ENCODE assay signal across 17 cellular contexts in genomic region chr15:52071570-52071969, GRCh38. TPM values are rescaled to one million over a fixed set of nuclear protein-coding genes. Genes with fewer than 3 reads are reported as not detected.
DNase-seq lines count a peak whose midpoint lies in the region; ATAC-seq, FAIRE-seq and TF ChIP-seq lines count a peak whose summit lies in the region.
"Had no signal": no experiment of that assay in that cellular context is flagged by ENCODE, and none has a peak within 500 bp of the region (broad histone marks: within the 10 kb centered on the region; RNA-seq: fewer than 3 reads in every experiment).

No MANE protein-coding gene starts in this region.

- peak overlapping the region in 1 of 2 donors; percentile 61 for H3K9ac ChIP-seq in mucosa of rectum (ENCODE audit: low read depth in 1 of 2, low read length in 2 of 2)

- WGBS in A549 (ENCODE audit: missing lambda C conversion rate): 83% methylated on average over 10 of the region's 10 CpGs
- WGBS in esophagus, 2 donors: 53 to 61% methylated on average over 10 of the region's 10 CpGs

- no peak for TF ChIP-seq POLR2A in A549 (IDR thresholded peaks at IDR 0.05; ENCODE audit: low read length)

- POLR2A ChIA-PET in A549 (lab: Yijun Ruan, JAX): no interaction called here

- H3K4me1 ChIP-seq in A549 (peaks cover 17% of the 10 kb centered on the region), esophagus (ENCODE audit: control insufficient read depth in 2 of 2, insufficient read depth in 2 of 2, low read length in 1 of 2) (no peaks in the 10 kb centered on the region), mucosa of rectum (ENCODE audit: control insufficient read depth in 2 of 2, insufficient read depth in 2 of 2, low read length in 2 of 2) (peaks cover 42 to 57% of the 10 kb centered on the region in 2 donors)

- no peaks in the 10 kb centered on the region for H3K36me3 ChIP-seq in esophagus (ENCODE audit: control insufficient read depth in 2 of 2, insufficient read depth in 2 of 2, low read length in 1 of 2)
- no peaks in the 10 kb centered on the region for H3K36me3 ChIP-seq in mucosa of rectum (ENCODE audit: control insufficient read depth in 2 of 2, insufficient read depth in 2 of 2, low read length in 2 of 2)

- no peak overlapping the region for H3K4me2 ChIP-seq in A549

- no peak for TF ChIP-seq EP300 in A549 (IDR thresholded peaks at IDR 0.05)

- ATAC-seq in A549: no peak
- no peak for ATAC-seq in HG03378 (IDR thresholded peaks at IDR 0.05; ENCODE audit: unreplicated experiment)
- ATAC-seq in HG03139 (IDR thresholded peaks at IDR 0.05; ENCODE audit: unreplicated experiment): no peak

- DNase-seq in A549 (ENCODE audit: low read depth in 1 of 2, low spot score in 1 of 2): no peak
- DNase-seq in NCI-H510A treated with DMSO at 0.1 percent for 48 hours (lab: John Stamatoyannopoulos, UW): peak; percentile 16
- no peak for DNase-seq in activated CD4-positive, alpha-beta T cell treated with anti-CD3 and anti-CD28 coated beads, Interleukin-2, amount 50 U/mL, for 4 hours
- no peak for DNase-seq in NCI-H2171 (lab: John Stamatoyannopoulos, UW)
- DNase-seq: activated CD4-positive, alpha-beta T cell treated with anti-CD3 and anti-CD28 coated beads for 1 hour; activated CD8-positive, alpha-beta memory T cell treated with anti-CD3 and anti-CD28 coated beads, Interleukin-2, amount 50 U/mL, for 48 hours; activated naive CD4-positive, alpha-beta T cell treated with anti-CD3 and anti-CD28 coated beads, Interleukin-2, amount 50 U/mL, for 16 hours; CD4-positive, alpha-beta memory T cell; NCI-H2029; NCI-H82; stimulated activated CD4-positive, alpha-beta T cell treated with anti-CD3 and anti-CD28 coated beads, Interleukin-4, amount 100 ng/mL, for 24 hours had no signal

- H3K9me3 ChIP-seq in A549 (no peaks in the 10 kb centered on the region), esophagus (ENCODE audit: control insufficient read depth in 2 of 2, insufficient read depth in 1 of 2, low read depth in 1 of 2, low read length in 1 of 2) (no peaks in the 10 kb centered on the region), mucosa of rectum (ENCODE audit: control insufficient read depth in 2 of 2, low read length in 2 of 2) (no peaks in the 10 kb centered on the region)

- TF ChIP-seq CTCF in A549 (IDR thresholded peaks at IDR 0.05): no peak

- TF ChIP-seq RAD21 in A549 (conservative IDR thresholded peaks at IDR 0.05 in 1 of 2, IDR thresholded peaks at IDR 0.05 in 1 of 2): no peak

- CTCF ChIA-PET in A549 (lab: Yijun Ruan, JAX): interaction anchor here (0.7 to 7.3 kb wide), 8 partner anchors 9 to 156 kb away, joined by 3 to 89 read pairs (median 4); no protein-coding TSS in a partner anchor

- no peaks in the 10 kb centered on the region for H3K27me3 ChIP-seq in esophagus (ENCODE audit: control insufficient read depth in 1 of 2, insufficient read depth in 2 of 2, low read length in 2 of 2)
- no peaks in the 10 kb centered on the region for H3K27me3 ChIP-seq in mucosa of rectum (ENCODE audit: control insufficient read depth in 2 of 2, insufficient read depth in 2 of 2, low read length in 2 of 2)
- H3K27me3 ChIP-seq: dorsolateral prefrontal cortex had no signal

- H3K27ac ChIP-seq in A549: peak overlapping the region in 1 of 2 experiments; percentile 9; a peak in 1 of 6 replicates
- H3K27ac ChIP-seq in esophagus (ENCODE audit: low read depth in 2 of 2, low read length in 1 of 2): peak overlapping the region; percentile 83 to 88
- peak overlapping the region; percentile 54 to 77 for H3K27ac ChIP-seq in mucosa of rectum (ENCODE audit: low read depth in 2 of 2, low read length in 2 of 2)

- no peak for FAIRE-seq in A549 (lab: Jason Lieb, UNC)
- FAIRE-seq: urothelium cell line had no signal

- H3K4me3 ChIP-seq in A549: no peak overlapping the region
- H3K4me3 ChIP-seq in esophagus (ENCODE audit: low read depth in 1 of 2, low read length in 2 of 2): no peak overlapping the region
- peak overlapping the region; percentile 25 to 49 for H3K4me3 ChIP-seq in mucosa of rectum (ENCODE audit: low read length in 2 of 2)
- H3K4me3 ChIP-seq: dorsolateral prefrontal cortex had no signal

TF ChIP-seq in A549, 52 proteins besides CTCF, POLR2A, EP300 and RAD21:
- no peak for TF ChIP-seq TFCP2L1 (CRISPR knock-in tag; IDR thresholded peaks at IDR 0.05)
- no peak for TF ChIP-seq CBX8 (IDR thresholded peaks at IDR 0.05)
- 0 out of 4 replicates have a peak, but pooled peaks have one; percentile 8 to 16 for TF ChIP-seq CEBPB (IDR thresholded peaks at IDR 0.05)
- no peak for TF ChIP-seq PHF8 (IDR thresholded peaks at IDR 0.05; ENCODE audit: borderline replicate concordance, low read depth)
- no peak for TF ChIP-seq HES2 (IDR thresholded peaks at IDR 0.05)
- TF ChIP-seq JUN (IDR thresholded peaks at IDR 0.05): no peak
- TF ChIP-seq ZNF302 (CRISPR knock-in tag; IDR thresholded peaks at IDR 0.05): no peak
- no peak for TF ChIP-seq EHMT2 (IDR thresholded peaks at IDR 0.05; ENCODE audit: low read depth)

RNA-seq across cellular contexts. Expression of gene BCL2L10, which starts 41.0 kb away (rescaled TPM):
- polyA plus RNA-seq in A549 (2011; rRNA removed) (0.09 and 0.42 TPM in 2 replicates), A549 (2017; fragmentation: RNase III; extraction: RNeasy Plus Mini Kit Qiagen cat#74134 plus additional on column Dnase treatment) (0.06 to 0.08 TPM (median 0.07 TPM) in 3 replicates), esophagus (1 to 10 TPM; 5.3 to 6.7 TPM)
- 0.06 TPM in 1 of 2 replicates, not detected in the other for polyA plus RNA-seq in A549 (2012; cell fraction: cytosol; rRNA removed)
- 0.19 and 0.27 TPM in 2 replicates for polyA plus RNA-seq in A549 (2012; cell fraction: nucleus; rRNA removed)
- polyA minus RNA-seq in A549 (2011; rRNA and poly(A)+ RNA removed): not detected in 2 replicates
- polyA plus RNA-seq: CD4-positive, alpha-beta memory T cell had no signal

RNA-seq across cellular contexts. Expression of gene MAPK6, which starts 52.6 kb away (rescaled TPM):
- polyA plus RNA-seq in A549 (2011; rRNA removed): 94.7 and 126 TPM in 2 replicates
- 15.3 and 16.6 TPM in 2 replicates for polyA plus RNA-seq in A549 (2012; cell fraction: cytosol; rRNA removed)
- 5.6 and 9.9 TPM in 2 replicates for polyA plus RNA-seq in A549 (2012; cell fraction: nucleus; rRNA removed)
- 46.5 to 49.1 TPM (median 48.4 TPM) in 3 replicates for polyA plus RNA-seq in A549 (2017; fragmentation: RNase III; extraction: RNeasy Plus Mini Kit Qiagen cat#74134 plus additional on column Dnase treatment)
- 65.2 and 66.6 TPM in 2 replicates for polyA minus RNA-seq in A549 (2011; rRNA and poly(A)+ RNA removed)
- 10 to 100 TPM; 14.5 to 24.1 TPM for polyA plus RNA-seq in esophagus

Comparison
In these comparisons a context has a peak if more than half of its experiments do, and no peak if none do; other contexts are left out.
1. H3K4me3 ChIP-seq: peak in mucosa of rectum (2 of 2); none in A549 (single experiment) and esophagus (0 of 2).
2. RNA of gene BCL2L10, which starts 41.0 kb away (polyA plus RNA-seq): 5.3 to 6.7 TPM in esophagus; 0.06 to 0.42 TPM in A549; every median in the first group is over 4 times any median in the second.